Comparison of ENCODE assay signal across 6 cellular contexts in the genomic region with DNA sequence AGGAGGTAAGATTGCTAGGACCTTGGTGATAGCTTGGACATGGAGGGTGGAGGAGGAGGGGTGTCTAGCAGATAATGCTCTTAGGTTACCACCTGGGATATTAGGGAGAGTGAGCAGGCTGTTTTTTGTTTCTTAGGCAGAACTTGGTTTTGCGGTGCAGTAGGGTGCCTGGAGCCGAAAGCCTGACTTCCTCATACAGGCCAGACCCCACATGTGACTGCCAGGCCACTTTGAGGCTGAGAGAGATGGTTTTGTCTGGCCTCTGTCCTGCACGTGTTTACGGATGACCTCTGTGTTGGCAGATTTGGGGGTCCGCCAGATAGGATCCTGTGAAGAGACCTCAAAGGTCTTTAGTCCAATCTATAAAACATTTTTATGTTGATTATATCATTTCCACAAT. TPM values are rescaled to one million over a fixed set of nuclear protein-coding genes. Genes with fewer than 3 reads are reported as not detected.
"Had no signal": no experiment of that assay in that cellular context is flagged by ENCODE, and none has a peak within 500 bp of the region (broad histone marks: within the 10 kb centered on the region; RNA-seq: fewer than 3 reads in every experiment).

No MANE protein-coding gene starts in this region.

RNA-seq across cellular contexts. Expression of a gene that starts 47.3 kb away (rescaled TPM):
- total RNA-seq: activated CD8-positive, alpha-beta T cell treated with anti-CD3 and anti-CD28 coated beads for 36 hours; activated naive CD4-positive, alpha-beta T cell treated with anti-CD3 and anti-CD28 coated beads for 36 hours; frontal cortex; mononuclear cell had no signal
- polyA plus RNA-seq: aorta, keratinocyte had no signal
